Comparison of ENCODE assay signal across 1 cellular context in the genomic region with DNA sequence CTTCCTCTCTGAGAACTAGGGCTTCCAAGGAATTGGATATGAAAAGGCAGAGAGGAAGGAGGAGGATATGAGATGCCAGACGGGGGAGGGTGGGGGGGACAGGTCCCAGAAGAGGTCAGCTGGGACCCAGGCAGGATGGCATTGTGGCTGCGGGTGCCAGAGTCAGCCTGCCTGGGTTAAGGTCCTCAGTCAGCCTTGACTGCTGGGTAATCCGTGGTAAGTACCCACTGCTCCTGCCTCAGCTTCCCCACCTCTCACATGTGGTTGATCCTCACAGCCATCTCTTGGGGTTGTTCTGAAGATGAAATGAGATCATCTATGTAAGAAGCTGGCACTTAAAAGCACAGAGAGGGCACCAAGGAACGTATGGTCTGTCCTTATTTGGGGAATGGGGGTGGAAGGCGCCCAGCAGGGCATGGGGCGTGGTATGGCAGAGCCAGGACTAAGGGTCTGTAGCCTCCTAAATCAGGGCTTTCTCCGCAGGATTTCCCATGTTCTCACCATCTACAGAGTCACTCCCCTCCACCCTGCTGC.
TF ChIP-seq lines count a peak whose summit lies in the region.

No MANE protein-coding gene starts in this region.

TF ChIP-seq in HCT116, 20 proteins besides CTCF, POLR2A, EP300 and RAD21:
- TF ChIP-seq SP1 (IDR thresholded peaks at IDR 0.05; ENCODE audit: low read depth) (no peak), EGR1 (IDR thresholded peaks at IDR 0.05; ENCODE audit: low read depth) (no peak), ZNF274 (IDR thresholded peaks at IDR 0.05; ENCODE audit: low read depth, low read length) (no peak)
